ENCODE assay signal across 21 cellular contexts in the genomic region with DNA sequence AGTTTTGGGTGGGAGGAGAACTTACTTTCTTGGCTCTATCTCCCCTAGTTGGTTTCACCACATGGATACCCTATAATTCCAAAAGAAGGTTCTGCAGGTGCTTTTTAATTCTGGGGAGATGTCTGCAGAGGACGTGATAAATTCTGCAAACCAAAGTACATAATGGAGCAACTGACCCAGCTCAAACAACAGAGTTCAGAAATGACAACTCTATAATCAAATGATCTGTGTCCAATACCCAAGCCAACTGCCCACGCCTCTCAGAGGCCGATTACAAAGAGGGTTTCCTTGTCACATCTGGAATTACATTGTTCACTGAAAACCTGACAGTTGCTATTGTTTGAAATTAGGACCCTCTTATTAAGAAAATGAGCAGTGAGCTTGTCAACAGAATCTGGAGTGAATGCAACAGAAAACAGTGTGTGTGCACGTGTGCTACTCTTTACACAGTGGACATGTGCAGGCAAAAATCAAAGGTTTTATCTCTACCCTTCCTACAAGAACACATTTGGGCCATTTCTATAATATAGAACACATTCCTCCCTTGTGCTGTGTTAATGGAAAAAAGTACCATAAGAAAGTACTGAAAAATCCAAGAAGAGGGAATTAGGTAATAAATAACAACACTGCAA.
DNase-seq lines count a peak whose midpoint lies in the region; ATAC-seq lines count a peak whose summit lies in the region.
"Had no signal": no experiment of that assay in that cellular context is flagged by ENCODE, and none has a peak within 500 bp of the region (broad histone marks: within the 10 kb centered on the region; RNA-seq: fewer than 3 reads in every experiment).

No MANE protein-coding gene starts in this region.

- ATAC-seq in left lobe of liver, result peak; percentile 87
- no peak for ATAC-seq in HG03139 (IDR thresholded peaks at IDR 0.05; ENCODE audit: unreplicated experiment)
- ATAC-seq: GM12878 had no signal

- peak; percentile 27 for DNase-seq in NCI-H2227 (lab: John Stamatoyannopoulos, UW; ENCODE audit: unreplicated experiment)
- peak; percentile 22 for DNase-seq in NCI-H2227 treated with DMSO at 0.1 percent for 48 hours (lab: John Stamatoyannopoulos, UW)
- no peak for DNase-seq in left lobe of liver (ENCODE audit: low spot score)
- DNase-seq in NCI-H345 (lab: John Stamatoyannopoulos, UW), result no peak
- no peak for DNase-seq in stimulated activated CD8-positive, alpha-beta memory T cell treated with anti-CD3 and anti-CD28 coated beads, Interleukin-4, amount 100 ng/mL, for 48 hours
- DNase-seq: 8988T; ACHN; BE2C; C1 segment of cervical spinal cord; CD4-positive, alpha-beta memory T cell; CD4-positive, CD25-positive, alpha-beta regulatory T cell; CD8-positive, alpha-beta memory T cell; COR-L47; DMS 273 treated with DMSO at 0.1 percent for 48 hours; DMS153; DMS79; DND-41; EL; GDM1 had no signal

Comparison
In these comparisons a context has a peak if more than half of its experiments do, and no peak if none do; other contexts are left out.
1. DNase-seq: peak in NCI-H2227 (single experiment) and NCI-H2227 treated with DMSO at 0.1 percent for 48 hours (single experiment); none in left lobe of liver (single experiment), NCI-H345 (single experiment) and stimulated activated CD8-positive, alpha-beta memory T cell treated with anti-CD3 and anti-CD28 coated beads, Interleukin-4, amount 100 ng/mL, for 48 hours (single experiment).